ENCODE assay signal across 8 cellular contexts in the genomic region with DNA sequence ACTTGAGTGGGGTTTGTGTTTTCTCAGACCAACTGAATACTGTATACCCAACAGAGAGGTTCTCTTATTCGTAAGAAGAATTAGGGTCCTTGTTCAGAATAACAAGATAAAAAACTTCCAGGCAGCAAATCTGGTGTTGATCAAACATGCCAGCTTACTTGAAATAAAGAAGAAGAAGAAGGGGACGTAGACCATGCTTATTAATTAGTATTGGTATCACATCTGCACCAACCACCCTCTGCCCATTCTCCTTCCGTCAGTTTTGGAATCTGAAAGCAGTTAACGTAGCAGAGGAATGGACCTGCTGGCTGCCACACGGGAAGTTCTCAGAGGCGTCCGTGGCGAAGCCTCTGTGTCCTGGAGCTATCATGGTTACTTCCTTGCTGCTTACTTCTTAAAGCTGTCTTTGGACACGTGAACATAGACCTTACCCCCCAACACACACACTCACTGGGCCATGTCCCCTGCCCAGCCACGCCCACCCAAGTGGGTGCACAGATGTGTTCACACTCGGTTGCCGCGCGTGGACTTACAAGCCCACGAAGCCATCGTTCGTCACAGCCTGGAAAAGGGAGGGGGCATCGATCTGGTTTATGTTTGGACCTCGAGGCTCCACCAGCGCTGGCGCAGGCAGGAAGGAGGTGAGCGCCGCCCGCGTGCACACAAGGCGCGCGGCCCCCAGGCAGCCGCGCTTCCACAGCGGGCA. TPM values are rescaled to one million over a fixed set of nuclear protein-coding genes. Genes with fewer than 3 reads are reported as not detected.
A peak's percentile ranks its signal among the peaks of the same experiment; 100 is the strongest.
DNase-seq lines count a peak whose midpoint lies in the region; ATAC-seq and TF ChIP-seq lines count a peak whose summit lies in the region.

No MANE protein-coding gene starts in this region.

- TF ChIP-seq CTCF in osteoblast (IDR thresholded peaks at IDR 0.05; ENCODE audit: extremely low read depth, low read depth, low read length) = no peak
- TF ChIP-seq CTCF in GM13977 (IDR thresholded peaks at IDR 0.05; ENCODE audit: extremely low read depth, insufficient read depth, missing control alignments) = no peak

- H3K36me3 ChIP-seq in HUES6 (ENCODE audit: control insufficient read depth, insufficient read depth, low read length) (no peaks in the 10 kb centered on the region), osteoblast (ENCODE audit: insufficient read depth, low read length) (no peaks in the 10 kb centered on the region)
- H3K36me3 ChIP-seq in effector memory CD4-positive, alpha-beta T cell (ENCODE audit: control insufficient read depth, insufficient read depth, low read length) = no peaks in the 10 kb centered on the region

- H2AFZ ChIP-seq in osteoblast (ENCODE audit: low read length) = no peak overlapping the region

- H3K9me3 ChIP-seq in HUES6 (ENCODE audit: control insufficient read depth, insufficient read depth, low read depth, low read length) = peaks cover 10% of the 10 kb centered on the region
- H3K9me3 ChIP-seq in effector memory CD4-positive, alpha-beta T cell (ENCODE audit: control insufficient read depth, low read length) = no peaks in the 10 kb centered on the region
- no peaks in the 10 kb centered on the region for H3K9me3 ChIP-seq in osteoblast (ENCODE audit: low read depth, low read length)

- H3K27me3 ChIP-seq in HUES6 (ENCODE audit: control insufficient read depth, insufficient read depth, low read length) (peaks cover 89% of the 10 kb centered on the region), osteoblast (ENCODE audit: insufficient read depth, low read length) (peaks cover 92% of the 10 kb centered on the region)
- H3K27me3 ChIP-seq in effector memory CD4-positive, alpha-beta T cell (replicated peaks; ENCODE audit: control insufficient read depth, insufficient read depth, low read length, poor library complexity, severe bottlenecking) = peaks cover 42% of the 10 kb centered on the region

- DNase-seq in ELF-1 (ENCODE audit: low read depth, low spot score) (peak; percentile 66), osteoblast (ENCODE audit: insufficient read length, low spot score, missing footprints) (peak; percentile 83), GM13977 (ENCODE audit: low spot score) (no peak), amygdala (lab: John Stamatoyannopoulos, UW) (no peak)
- DNase-seq in effector memory CD4-positive, alpha-beta T cell = no peak

- no peaks in the 10 kb centered on the region for H4K20me1 ChIP-seq in osteoblast (ENCODE audit: insufficient read depth, low read length)

- H3K4me3 ChIP-seq in HUES6 (ENCODE audit: low read depth, low read length) (peak overlapping the region; percentile 49), osteoblast (ENCODE audit: insufficient read depth, low read length) (peak overlapping the region; percentile 49)
- peak overlapping the region; percentile 62 for H3K4me3 ChIP-seq in effector memory CD4-positive, alpha-beta T cell (ENCODE audit: insufficient read depth, low read depth, low read length, poor library complexity, severe bottlenecking)

- ATAC-seq in HG03571 (IDR thresholded peaks at IDR 0.05; ENCODE audit: unreplicated experiment) (no peak), GM21717 (IDR thresholded peaks at IDR 0.05; ENCODE audit: unreplicated experiment) (no peak)

- peaks cover 46% of the 10 kb centered on the region for H3K4me1 ChIP-seq in HUES6 (ENCODE audit: control insufficient read depth, insufficient read depth, low read length)
- peaks cover 45% of the 10 kb centered on the region for H3K4me1 ChIP-seq in effector memory CD4-positive, alpha-beta T cell (ENCODE audit: control insufficient read depth, insufficient read depth, low read length, poor library complexity, severe bottlenecking)
- H3K4me1 ChIP-seq in osteoblast (ENCODE audit: insufficient read depth, low read length) = no peaks in the 10 kb centered on the region

- peak overlapping the region; percentile 64 for H3K4me2 ChIP-seq in osteoblast (ENCODE audit: insufficient read depth, low read length)

- in situ Hi-C loops in GM13977 (cut with MboI; ENCODE audit: low pct_unique_long_range_greater_than_20kb, low sequenced_read_pairs, unreplicated experiment) = no loop called here

- no peak overlapping the region for H3K27ac ChIP-seq in HUES6 (ENCODE audit: low read depth, low read length)
- H3K27ac ChIP-seq in effector memory CD4-positive, alpha-beta T cell (ENCODE audit: insufficient read depth, low read length, poor library complexity, severe bottlenecking) = no peak overlapping the region
- no peak overlapping the region for H3K27ac ChIP-seq in osteoblast (ENCODE audit: low read depth, low read length)

- H3K79me2 ChIP-seq in osteoblast (ENCODE audit: insufficient read depth, low read length) = no peaks in the 10 kb centered on the region

- H3K9ac ChIP-seq in HUES6 (ENCODE audit: low read length) = peak overlapping the region; percentile 51

RNA-seq across cellular contexts. Expression of a gene that starts 4.1 kb away (rescaled TPM):
- 0.29 and 0.36 TPM in 2 replicates for total RNA-seq in osteoblast

RNA-seq across cellular contexts. Expression of a gene that starts 11.6 kb away (rescaled TPM):
- total RNA-seq in osteoblast = 13.4 and 17.1 TPM in 2 replicates

Comparison
In these comparisons a context has a peak if more than half of its experiments do, and no peak if none do; other contexts are left out.
1. DNase-seq: peak in ELF-1 (single experiment) and osteoblast (single experiment); none in effector memory CD4-positive, alpha-beta T cell (0 of 3), GM13977 (single experiment) and amygdala (0 of 56).
2. Peak in every context shown above with its lines, with median percentiles within 50 percentile points of each other: H3K4me3 ChIP-seq.